ENCODE assay signal across 1 cellular context in the genomic region with DNA sequence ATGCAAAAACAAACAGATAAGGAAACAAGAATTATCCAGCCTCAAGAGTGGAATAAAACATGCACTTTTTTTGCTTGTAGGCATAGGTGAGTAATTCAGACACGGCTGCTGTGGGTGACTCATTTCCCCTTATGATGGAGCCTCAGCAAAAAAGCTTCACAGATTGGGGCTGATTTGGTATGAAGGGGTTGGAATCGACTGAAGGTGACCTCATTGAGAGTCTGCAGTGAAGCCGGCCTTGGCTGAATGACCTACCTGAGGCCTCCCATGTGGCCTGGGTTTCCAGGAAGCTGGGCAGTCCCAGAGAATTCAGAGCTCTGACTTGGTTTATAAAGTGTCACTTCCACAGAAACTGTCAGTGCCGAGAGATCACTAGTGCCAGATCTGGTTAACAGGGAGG.
TF ChIP-seq lines count a peak whose summit lies in the region.

No MANE protein-coding gene starts in this region.

TF ChIP-seq in HepG2, 621 proteins besides CTCF, POLR2A, EP300 and RAD21 (continued from another document):
- TF ChIP-seq MYPOP (CRISPR knock-in tag; IDR thresholded peaks at IDR 0.05) (no peak), ZNF343 (CRISPR knock-in tag; IDR thresholded peaks at IDR 0.05) (no peak), ZNF562 (CRISPR knock-in tag; IDR thresholded peaks at IDR 0.05; ENCODE audit: borderline replicate concordance) (no peak), HDAC1 (CRISPR knock-in tag; IDR thresholded peaks at IDR 0.05) (no peak)
